In the genomic region with DNA sequence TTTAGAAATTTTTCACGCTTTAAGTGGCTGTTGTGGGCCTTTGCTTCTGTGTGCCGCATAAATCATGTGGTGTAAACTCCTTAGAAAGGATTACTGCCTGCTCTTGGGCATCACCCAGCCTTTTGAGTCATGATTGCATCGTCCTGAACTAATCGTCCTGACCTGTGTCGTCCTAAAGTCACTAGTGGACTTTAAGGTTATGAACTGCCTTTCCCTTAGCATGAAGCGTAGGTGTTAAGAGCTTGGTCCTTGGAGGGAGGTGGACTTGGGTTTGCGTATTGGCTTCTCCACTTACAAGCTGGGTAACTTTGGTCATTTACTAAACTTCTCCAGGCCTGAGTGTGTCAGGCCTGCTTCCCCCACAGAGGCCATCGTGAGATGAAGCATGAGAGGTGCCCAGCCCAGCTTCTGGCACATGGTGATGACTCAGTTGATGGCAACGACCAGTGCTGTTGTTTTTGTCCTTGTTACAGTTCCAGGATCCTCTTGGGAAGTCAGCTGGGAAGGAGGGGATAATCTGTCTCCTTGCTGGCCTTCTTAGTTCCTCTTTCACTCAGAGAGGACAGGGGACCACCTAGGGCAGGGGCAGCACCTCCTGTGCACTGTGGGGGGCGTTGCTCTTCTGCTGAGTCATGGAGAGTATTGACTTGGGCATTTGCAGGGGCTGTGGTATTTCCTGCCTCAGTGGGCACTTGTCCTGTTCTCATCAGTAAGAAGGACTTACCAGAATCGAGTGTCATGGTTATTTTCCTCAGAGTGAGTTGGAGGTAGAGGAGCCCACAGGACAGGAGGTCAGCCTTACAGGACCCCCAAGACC, we compare ENCODE assay signal across 11 cellular contexts. TPM values are rescaled to one million over a fixed set of nuclear protein-coding genes. Genes with fewer than 3 reads are reported as not detected.
DNase-seq lines count a peak whose midpoint lies in the region; ATAC-seq, FAIRE-seq and TF ChIP-seq lines count a peak whose summit lies in the region.
"Had no signal": no experiment of that assay in that cellular context is flagged by ENCODE, and none has a peak within 500 bp of the region (broad histone marks: within the 10 kb centered on the region; RNA-seq: fewer than 3 reads in every experiment).

No MANE protein-coding gene starts in this region.

- H3K27ac Mint-ChIP-seq in endodermal cell: peak overlapping the region; percentile 85
- H3K27ac Mint-ChIP-seq in activated T-helper 1 cell treated with anti-CD3 and anti-CD28 coated beads, Interleukin-12 subunit alpha, Interleukin-12 subunit beta, Interleukin-2, Interleukin-4 antibody, amounts not matched to agents 30 ng/mL and 10 ng/mL and 1 ng/mL, durations not matched to agents 14 hours and 24 hours and 36 hours: no peak overlapping the region

- H4K20me1 ChIP-seq in BLaER1 treated with 17β-estradiol and CSF1 and Interleukin-3, amounts not matched to agents 10 nM and 100 nM: peaks cover 0 to 71% (median 21%) of the 10 kb centered on the region in 11 experiments; a peak in 13 of 22 replicates
- H4K20me1 ChIP-seq in HepG2 (ENCODE audit: insufficient read depth, low read length): no peaks in the 10 kb centered on the region

- TF ChIP-seq CTCF in endodermal cell (conservative IDR thresholded peaks at IDR 0.05) (no peak), omental fat pad (IDR thresholded peaks at IDR 0.05) (no peak), HepG2 (CRISPR knock-in tag; IDR thresholded peaks at IDR 0.05) (no peak)

- H3K36me3 ChIP-seq in BLaER1 treated with 17β-estradiol and CSF1 and Interleukin-3, amounts not matched to agents 10 nM and 100 nM: peaks cover 36 to 98% (median 75%) of the 10 kb centered on the region in 11 experiments; a peak in 21 of 22 replicates
- H3K36me3 ChIP-seq in endodermal cell (ENCODE audit: control insufficient read depth, insufficient read depth, low read length) (peaks cover 34% of the 10 kb centered on the region), HepG2 (replicated peaks in 1 of 2; ENCODE audit: control insufficient read depth in 1 of 2, insufficient read depth in 2 of 2, low read length in 2 of 2) (peaks cover 9 to 62% of the 10 kb centered on the region in 2 experiments)

- no peak for TF ChIP-seq POLR2A in HepG2 (IDR thresholded peaks at IDR 0.05; ENCODE audit: insufficient read depth in 1 of 2, low read depth in 2 of 2, low read length in 2 of 2)

- peaks cover 30% of the 10 kb centered on the region for H3K4me1 Mint-ChIP-seq in endodermal cell
- H3K4me1 Mint-ChIP-seq in activated T-helper 1 cell treated with anti-CD3 and anti-CD28 coated beads, Interleukin-12 subunit alpha, Interleukin-12 subunit beta, Interleukin-2, Interleukin-4 antibody, amounts not matched to agents 30 ng/mL and 10 ng/mL and 1 ng/mL, durations not matched to agents 14 hours and 24 hours and 36 hours (ENCODE audit: low read depth): no peaks in the 10 kb centered on the region

- FAIRE-seq in HepG2 (lab: Jason Lieb, UNC): no peak

- TF ChIP-seq EP300 in HepG2 (IDR thresholded peaks at IDR 0.05; ENCODE audit: low read depth in 2 of 2, low read length in 2 of 2): no peak
- no peak for TF ChIP-seq EP300 in HepG2 (CRISPR knock-in tag; IDR thresholded peaks at IDR 0.05; ENCODE audit: borderline replicate concordance)

- H3K27me3 ChIP-seq in BLaER1 treated with 17β-estradiol and CSF1 and Interleukin-3, amounts not matched to agents 10 nM and 100 nM: no peaks in the 10 kb centered on the region
- H3K27me3 ChIP-seq in endodermal cell (ENCODE audit: control insufficient read depth, insufficient read depth, low read length, poor library complexity, severe bottlenecking) (no peaks in the 10 kb centered on the region), HepG2 (ENCODE audit: control insufficient read depth in 1 of 2, insufficient read depth in 2 of 2, low read length in 2 of 2) (no peaks in the 10 kb centered on the region)

- ATAC-seq in omental fat pad (ENCODE audit: low FRiP score) (peak; percentile 37), GM21526 (IDR thresholded peaks at IDR 0.05; ENCODE audit: low FRiP score, unreplicated experiment) (no peak), HepG2 (no peak)

- peaks cover 10 to 22% (median 14%) of the 10 kb centered on the region in 10 experiments for H3K4me1 ChIP-seq in BLaER1 treated with 17β-estradiol and CSF1 and Interleukin-3, amounts not matched to agents 10 nM and 100 nM
- H3K4me1 ChIP-seq in endodermal cell (ENCODE audit: control insufficient read depth, insufficient read depth, low read length): no peaks in the 10 kb centered on the region
- no peaks in the 10 kb centered on the region for H3K4me1 ChIP-seq in HepG2 (ENCODE audit: insufficient read depth, low read length)

- in situ Hi-C loops in HepG2 (cut with HindIII; ENCODE audit: extremely low pct_ligation_motif_present, low pct_unique_long_range_greater_than_20kb): loop anchor here (10.0 kb wide), 1 partner anchor 227 kb away; no protein-coding TSS in a partner anchor

- BruUV-seq in HepG2 (replicated peaks; lab: Mats Ljungman, UMichigan): no TSS peak

- H3K9ac ChIP-seq in BLaER1 treated with 17β-estradiol and CSF1 and Interleukin-3, amounts not matched to agents 10 nM and 100 nM: peak overlapping the region in 4 of 11 experiments; percentile 12 to 36 (median 34); a peak in 3 of 22 replicates
- no peak overlapping the region for H3K9ac ChIP-seq in endodermal cell (ENCODE audit: extremely low read depth, low read length, poor library complexity, severe bottlenecking)
- H3K9ac ChIP-seq in HepG2 (ENCODE audit: insufficient read depth, low read depth, low read length): no peak overlapping the region

- no peak overlapping the region for H2AFZ ChIP-seq in HepG2 (ENCODE audit: low read length)

- intact Hi-C loops in activated T-helper 1 cell treated with anti-CD3 and anti-CD28 coated beads, Interleukin-12 subunit alpha, Interleukin-12 subunit beta, Interleukin-2, Interleukin-4 antibody, amounts not matched to agents 30 ng/mL and 10 ng/mL and 1 ng/mL, durations not matched to agents 14 hours and 24 hours and 36 hours (cut with micrococcal nuclease): no loop called here
- intact Hi-C loops in HepG2 (cut with micrococcal nuclease; ENCODE audit: unreplicated experiment): no loop called here

- 75 to 77% methylated on average over 4 to 11 of the region's 11 CpGs for WGBS in endodermal cell (ENCODE audit: insufficient coverage in 1 of 2, insufficient read length in 1 of 2), 2 experiments
- 95% methylated on average over 7 of the region's 11 CpGs for WGBS in HepG2 (ENCODE audit: low lambda C conversion rate)

- CTCF ChIA-PET in HepG2 (lab: Yijun Ruan, JAX; ENCODE audit: low intra/inter-chr PET ratio, low total read pairs): no interaction called here

- peak; percentile 55 for DNase-seq in NCI-H524 treated with DMSO at 0.1 percent for 48 hours (lab: John Stamatoyannopoulos, UW)
- DNase-seq in endodermal cell: no peak
- no peak for DNase-seq in omental fat pad (ENCODE audit: low spot score)
- no peak for DNase-seq in NCI-H1694 (lab: John Stamatoyannopoulos, UW)
- no peak for DNase-seq in activated T-helper 1 cell treated with anti-CD3 and anti-CD28 coated beads, Interleukin-12 subunit alpha, Interleukin-12 subunit beta, Interleukin-2, Interleukin-4 antibody, amounts not matched to agents 30 ng/mL and 10 ng/mL and 1 ng/mL, durations not matched to agents 14 hours and 24 hours and 36 hours (ENCODE audit: low spot score)
- no peak for DNase-seq in HepG2 (ENCODE audit: low spot score)
- DNase-seq: activated CD4-positive, alpha-beta T cell treated with anti-CD3 and anti-CD28 coated beads, Interleukin-2, amount 50 U/mL, for 1 hour; NCI-H2171 treated with DMSO at 0.1 percent for 48 hours; stimulated activated CD4-positive, alpha-beta T cell treated with anti-CD3 and anti-CD28 coated beads, Interleukin-15, amount 100 ng/mL, for 24 hours had no signal

- H3K36me3 Mint-ChIP-seq in endodermal cell (ENCODE audit: low read depth): peaks cover 27% of the 10 kb centered on the region
- peaks cover 17% of the 10 kb centered on the region for H3K36me3 Mint-ChIP-seq in activated T-helper 1 cell treated with anti-CD3 and anti-CD28 coated beads, Interleukin-12 subunit alpha, Interleukin-12 subunit beta, Interleukin-2, Interleukin-4 antibody, amounts not matched to agents 30 ng/mL and 10 ng/mL and 1 ng/mL, durations not matched to agents 14 hours and 24 hours and 36 hours (ENCODE audit: low read depth)

- peak overlapping the region in 4 of 11 experiments; percentile 24 to 40 (median 28); a peak in 7 of 22 replicates for H3K4me2 ChIP-seq in BLaER1 treated with 17β-estradiol and CSF1 and Interleukin-3, amounts not matched to agents 10 nM and 100 nM
- no peak overlapping the region for H3K4me2 ChIP-seq in HepG2 (ENCODE audit: low read depth, low read length)

- H3K9me3 Mint-ChIP-seq in endodermal cell: no peaks in the 10 kb centered on the region
- no peaks in the 10 kb centered on the region for H3K9me3 Mint-ChIP-seq in activated T-helper 1 cell treated with anti-CD3 and anti-CD28 coated beads, Interleukin-12 subunit alpha, Interleukin-12 subunit beta, Interleukin-2, Interleukin-4 antibody, amounts not matched to agents 30 ng/mL and 10 ng/mL and 1 ng/mL, durations not matched to agents 14 hours and 24 hours and 36 hours

- H3K4me3 Mint-ChIP-seq in endodermal cell: no peak overlapping the region
- no peak overlapping the region for H3K4me3 Mint-ChIP-seq in activated T-helper 1 cell treated with anti-CD3 and anti-CD28 coated beads, Interleukin-12 subunit alpha, Interleukin-12 subunit beta, Interleukin-2, Interleukin-4 antibody, amounts not matched to agents 30 ng/mL and 10 ng/mL and 1 ng/mL, durations not matched to agents 14 hours and 24 hours and 36 hours

- H3K4me3 ChIP-seq in BLaER1 treated with 17β-estradiol and CSF1 and Interleukin-3, amounts not matched to agents 10 nM and 100 nM: no peak overlapping the region
- H3K4me3 ChIP-seq in endodermal cell (ENCODE audit: low read length) (no peak overlapping the region), HepG2 (replicated peaks in 1 of 3; ENCODE audit: insufficient read depth in 1 of 3, low read depth in 2 of 3, low read length in 3 of 3) (no peak overlapping the region)

- no peak for TF ChIP-seq RAD21 in HepG2 (CRISPR knock-in tag; IDR thresholded peaks at IDR 0.05)

- H3K9me3 ChIP-seq in BLaER1 treated with 17β-estradiol and CSF1 and Interleukin-3, amounts not matched to agents 10 nM and 100 nM (replicated peaks in 1 of 11): no peaks in the 10 kb centered on the region
- H3K9me3 ChIP-seq in endodermal cell (ENCODE audit: control insufficient read depth, low read length): no peaks in the 10 kb centered on the region
- H3K9me3 ChIP-seq in HepG2 (ENCODE audit: low read length): no peaks in the 10 kb centered on the region

- no peaks in the 10 kb centered on the region for H3K79me2 ChIP-seq in HepG2 (ENCODE audit: insufficient read depth, low read length)

- POLR2A ChIA-PET in HepG2 (lab: Yijun Ruan, JAX): no interaction called here

- peak overlapping the region in 7 of 11 experiments; percentile 9 to 40 (median 32); a peak in 9 of 22 replicates for H3K27ac ChIP-seq in BLaER1 treated with 17β-estradiol and CSF1 and Interleukin-3, amounts not matched to agents 10 nM and 100 nM
- H3K27ac ChIP-seq in endodermal cell (ENCODE audit: low read depth, low read length) (peak overlapping the region; percentile 53), HepG2 (ENCODE audit: extremely low read length, insufficient read depth, low read length) (no peak overlapping the region)

- no peaks in the 10 kb centered on the region for H3K27me3 Mint-ChIP-seq in endodermal cell (ENCODE audit: insufficient read depth)
- no peaks in the 10 kb centered on the region for H3K27me3 Mint-ChIP-seq in activated T-helper 1 cell treated with anti-CD3 and anti-CD28 coated beads, Interleukin-12 subunit alpha, Interleukin-12 subunit beta, Interleukin-2, Interleukin-4 antibody, amounts not matched to agents 30 ng/mL and 10 ng/mL and 1 ng/mL, durations not matched to agents 14 hours and 24 hours and 36 hours (ENCODE audit: insufficient read depth)

RNA-seq across cellular contexts. Expression of a gene that starts 54.2 kb away (rescaled TPM):
- 10 to 100 TPM; 40.6 to 47.7 TPM for total RNA-seq in endodermal cell
- 26.5 TPM for polyA plus RNA-seq in endodermal cell (2013, experiment 1 of 2)
- 28.0 TPM for polyA plus RNA-seq in endodermal cell (2013, experiment 2 of 2)
- total RNA-seq in omental fat pad: 10 to 100 TPM in 1 of 4 donors, 1 to 10 TPM in 3; 2.5 to 14.7 (median 4.0) TPM
- total RNA-seq in activated T-helper 1 cell treated with anti-CD3 and anti-CD28 coated beads, Interleukin-12 subunit alpha, Interleukin-12 subunit beta, Interleukin-2, Interleukin-4 antibody, amounts not matched to agents 30 ng/mL and 10 ng/mL and 1 ng/mL, durations not matched to agents 14 hours and 24 hours and 36 hours: 3.9 and 4.2 TPM in 2 replicates
- total RNA-seq in HepG2 (2016; rRNA removed; fragmentation: Illumina TruSeq; extraction: Trizol): 6.1 and 6.9 TPM in 2 replicates
- total RNA-seq in HepG2 (2016; cell fraction: cytosol; rRNA removed; fragmentation: Illumina TruSeq; extraction: Trizol; ENCODE audit: low read depth): 6.7 and 7.8 TPM in 2 replicates
- total RNA-seq in HepG2 (2016; cell fraction: insoluble cytoplasmic fraction; rRNA removed; fragmentation: Illumina TruSeq; extraction: Trizol): 5.1 and 5.3 TPM in 2 replicates
- 12.6 and 14.1 TPM in 2 replicates for total RNA-seq in HepG2 (2016; cell fraction: membrane; rRNA removed; fragmentation: Illumina TruSeq; extraction: Trizol)
- total RNA-seq in HepG2 (2016; cell fraction: nucleus; rRNA removed; fragmentation: Illumina TruSeq; extraction: Trizol): 2.1 and 3.4 TPM in 2 replicates
- 4.1 and 4.7 TPM in 2 replicates for polyA plus RNA-seq in HepG2 (2011; rRNA removed)
- 3.9 TPM in 2 replicates for polyA plus RNA-seq in HepG2 (2011; cell fraction: cytosol; rRNA removed)
- 1.7 and 2.5 TPM in 2 replicates for polyA plus RNA-seq in HepG2 (2011; cell fraction: nucleus; rRNA removed)
- 1.4 and 1.6 TPM in 2 replicates for polyA plus RNA-seq in HepG2 (2012)
- 17.2 and 18.8 TPM in 2 replicates for polyA plus RNA-seq in HepG2 (2016; cell fraction: cytosol; fragmentation: Illumina TruSeq; extraction: Trizol; ENCODE audit: low read depth)
- 7.4 and 8.4 TPM in 2 replicates for polyA plus RNA-seq in HepG2 (2016; cell fraction: insoluble cytoplasmic fraction; fragmentation: Illumina TruSeq; extraction: Trizol; ENCODE audit: low read depth)
- 16.6 and 20.9 TPM in 2 replicates for polyA plus RNA-seq in HepG2 (2016; cell fraction: membrane; fragmentation: Illumina TruSeq; extraction: Trizol; ENCODE audit: low read depth)
- polyA plus RNA-seq in HepG2 (2016; cell fraction: nucleus; fragmentation: Illumina TruSeq; extraction: Trizol; ENCODE audit: insufficient read depth, low read depth): 6.6 and 7.1 TPM in 2 replicates
- 5.0 and 83.3 TPM in 2 replicates for polyA minus RNA-seq in HepG2 (2011; rRNA and poly(A)+ RNA removed; ENCODE audit: low replicate concordance)
- 2.5 and 3.3 TPM in 2 replicates for polyA minus RNA-seq in HepG2 (2011; cell fraction: cytosol; rRNA and poly(A)+ RNA removed)
- polyA minus RNA-seq in HepG2 (2011; cell fraction: nucleus; rRNA and poly(A)+ RNA removed): 0.99 and 1.0 TPM in 2 replicates
